ENCODE assay signal across 8 cellular contexts in the genomic region with DNA sequence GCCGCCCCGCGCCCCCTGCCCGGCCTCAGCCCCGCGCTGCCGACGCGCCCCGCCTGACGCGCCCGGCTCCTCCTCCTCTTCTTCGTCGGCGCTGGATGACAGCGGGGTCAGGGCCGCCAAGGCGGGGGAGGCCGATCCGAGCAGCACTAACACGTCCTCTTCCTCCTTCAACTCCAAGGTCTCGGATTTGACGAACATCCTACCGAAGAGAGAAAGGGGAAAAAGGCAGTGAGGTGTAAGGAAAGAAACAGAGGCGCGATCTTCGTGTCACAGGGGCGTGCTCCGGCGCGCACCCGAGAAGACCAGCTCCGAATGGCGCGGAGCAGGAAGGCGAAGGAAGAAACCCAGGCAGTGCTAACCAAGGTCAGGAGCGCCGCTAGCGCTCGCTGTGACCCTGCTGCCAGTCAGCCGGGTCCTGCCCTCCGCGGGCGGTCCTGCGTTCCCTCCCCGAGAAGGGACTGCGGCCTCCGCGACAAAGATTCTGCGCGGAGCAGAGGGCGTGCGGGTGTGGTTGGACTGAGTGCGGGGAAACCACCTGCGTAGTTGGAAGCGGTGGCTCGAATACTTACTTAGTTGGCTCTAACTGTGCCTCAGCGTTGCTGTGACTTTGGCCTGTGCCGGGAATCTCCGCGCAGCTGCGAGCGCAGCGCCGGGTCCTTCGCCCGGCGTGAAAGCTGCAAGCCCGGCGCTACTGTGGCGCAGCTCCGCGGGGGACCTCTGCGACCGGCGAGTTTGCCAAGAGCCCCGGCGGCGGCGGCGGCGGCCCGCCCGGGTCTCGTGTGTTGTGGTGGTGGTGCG. TPM values are rescaled to one million over a fixed set of nuclear protein-coding genes. Genes with fewer than 3 reads are reported as not detected.
DNase-seq lines count a peak whose midpoint lies in the region; ATAC-seq and TF ChIP-seq lines count a peak whose summit lies in the region.

No MANE protein-coding gene starts in this region.

- intact Hi-C loops in transverse colon (cut with DNase I; ENCODE audit: low total_unique reads), result no loop called here

- ATAC-seq in GM19397 (IDR thresholded peaks at IDR 0.05; ENCODE audit: unreplicated experiment) (peak; percentile 29), HG03354 (IDR thresholded peaks at IDR 0.05; ENCODE audit: poor library complexity, severe bottlenecking, unreplicated experiment) (peak; percentile 39)

- H2AK5ac ChIP-seq in mesenchymal stem cell (ENCODE audit: low read length, severe bottlenecking), result no peak overlapping the region

- no peak overlapping the region for H2BK15ac ChIP-seq in mesenchymal stem cell (ENCODE audit: low read depth, poor library complexity, severe bottlenecking)

- WGBS in mesenchymal stem cell, result under 1% methylated on average over 49 of the region's 87 CpGs
- 1% methylated on average over 77 of the region's 87 CpGs; no CpG with 5 or more reads in 1 of the 2 donors for WGBS in transverse colon (ENCODE audit: low coverage in 1 of 2), 2 donors

- H3K4me2 ChIP-seq in mesenchymal stem cell (ENCODE audit: low read length, poor library complexity, severe bottlenecking), result peak overlapping the region; percentile 100

- H3K27me3 ChIP-seq in duodenal mucosa (ENCODE audit: control insufficient read depth in 1 of 2, insufficient read depth in 2 of 2, low read length in 2 of 2) (peaks cover 85 to 92% of the 10 kb centered on the region in 2 donors), mesenchymal stem cell (ENCODE audit: control insufficient read depth in 1 of 2, insufficient read depth in 1 of 2, low read length in 2 of 2) (peaks cover 87 to 94% of the 10 kb centered on the region in 2 experiments), transverse colon (peaks cover 100% of the 10 kb centered on the region)

- no peak overlapping the region for H4K91ac ChIP-seq in mesenchymal stem cell (ENCODE audit: low read length)

- H2AFZ ChIP-seq in mesenchymal stem cell (ENCODE audit: low read depth, low read length), result peak overlapping the region; percentile 63

- H3K4me1 ChIP-seq in duodenal mucosa (ENCODE audit: control insufficient read depth in 1 of 2, insufficient read depth in 2 of 2, low read length in 2 of 2) (peaks cover 19 to 27% of the 10 kb centered on the region in 2 donors), mesenchymal stem cell (ENCODE audit: control insufficient read depth, insufficient read depth, low read depth, low read length) (peaks cover 36% of the 10 kb centered on the region), transverse colon (peaks cover 14 to 44% (median 40%) of the 10 kb centered on the region in 4 donors)

- peak overlapping the region; percentile 80 to 83 for H3K4me3 ChIP-seq in duodenal mucosa (ENCODE audit: low read depth in 1 of 2, low read length in 2 of 2)
- H3K4me3 ChIP-seq in mesenchymal stem cell (ENCODE audit: insufficient read depth in 1 of 2, low read depth in 1 of 2, low read length in 2 of 2), result peak overlapping the region; percentile 59 to 83
- peak overlapping the region; percentile 27 to 54 (median 38) for H3K4me3 ChIP-seq in transverse colon

- H3K27ac ChIP-seq in duodenal mucosa (ENCODE audit: low read depth, low read length) (no peak overlapping the region), mesenchymal stem cell (ENCODE audit: low read length, poor library complexity, severe bottlenecking) (no peak overlapping the region), transverse colon (no peak overlapping the region)

- H3K23ac ChIP-seq in mesenchymal stem cell (ENCODE audit: low read length in 2 of 2), result peak overlapping the region; percentile 6 to 80

- TF ChIP-seq POLR2A in transverse colon (IDR thresholded peaks at IDR 0.05), result no peak

- TF ChIP-seq EP300 in transverse colon (IDR thresholded peaks at IDR 0.05; ENCODE audit: low read depth), result no peak

- no peak overlapping the region for H2BK5ac ChIP-seq in mesenchymal stem cell (ENCODE audit: low read depth, low read length, poor library complexity, severe bottlenecking)

- H3K4ac ChIP-seq in mesenchymal stem cell (ENCODE audit: low read depth in 1 of 2, low read length in 2 of 2), result no peak overlapping the region

- no peak overlapping the region for H2BK120ac ChIP-seq in mesenchymal stem cell (ENCODE audit: low read depth, low read length)

- peak; percentile 57 for DNase-seq in ELF-1 (ENCODE audit: low read depth, low spot score)
- DNase-seq in SK-MEL-5 (ENCODE audit: low read depth, low spot score), result peak; percentile 32
- peak; percentile 47 for DNase-seq in mesenchymal stem cell
- no peak for DNase-seq in transverse colon
- DNase-seq in occipital lobe (lab: John Stamatoyannopoulos, UW), result no peak

- H3K18ac ChIP-seq in mesenchymal stem cell (ENCODE audit: low read depth in 1 of 2, low read length in 2 of 2), result peak overlapping the region in 1 of 2 experiments; percentile 30

- no peak overlapping the region for H2BK12ac ChIP-seq in mesenchymal stem cell (ENCODE audit: low read length in 2 of 2)

- H3K9me3 ChIP-seq in duodenal mucosa (ENCODE audit: control insufficient read depth in 1 of 2, low read length in 2 of 2) (no peaks in the 10 kb centered on the region), mesenchymal stem cell (ENCODE audit: control insufficient read depth, low read length) (peaks cover 14% of the 10 kb centered on the region), transverse colon (no peaks in the 10 kb centered on the region)

- no peak overlapping the region for H3K9ac ChIP-seq in duodenal mucosa (ENCODE audit: low read depth in 1 of 2, low read length in 2 of 2)
- H3K9ac ChIP-seq in mesenchymal stem cell (ENCODE audit: low read length), result no peak overlapping the region

- no peaks in the 10 kb centered on the region for H3K79me1 ChIP-seq in mesenchymal stem cell (replicated peaks; ENCODE audit: low read length, poor library complexity, severe bottlenecking)

- H4K8ac ChIP-seq in mesenchymal stem cell (ENCODE audit: low read length), result no peak overlapping the region

- in situ Hi-C loops in SK-MEL-5 (cut with HindIII; ENCODE audit: low pct_unique_long_range_greater_than_20kb, low sequenced_read_pairs) (no loop called here), transverse colon (cut with MboI; ENCODE audit: low pct_ligation_motif_present in 1 of 4, low pct_unique_long_range_greater_than_20kb in 1 of 4, low sequenced_read_pairs in 3 of 4) (no loop called here)

- H3K36me3 ChIP-seq in duodenal mucosa (ENCODE audit: control insufficient read depth in 1 of 2, insufficient read depth in 2 of 2, low read length in 2 of 2) (no peaks in the 10 kb centered on the region), mesenchymal stem cell (ENCODE audit: control insufficient read depth in 1 of 2, insufficient read depth in 2 of 2, low read depth in 1 of 2, low read length in 2 of 2) (no peaks in the 10 kb centered on the region), transverse colon (no peaks in the 10 kb centered on the region)

- H3K14ac ChIP-seq in mesenchymal stem cell (ENCODE audit: low read length in 2 of 2), result peak overlapping the region in 1 of 2 experiments; percentile 75

- no peak for TF ChIP-seq CTCF in transverse colon (IDR thresholded peaks at IDR 0.05)

RNA-seq across cellular contexts. Expression of a gene that starts 0.5 kb away (rescaled TPM):
- 0.67 and 0.69 TPM in 2 replicates for total RNA-seq in SK-MEL-5 (2014; rRNA removed; shearing (Covaris generic))
- 1.3 and 1.6 TPM in 2 replicates for polyA plus RNA-seq in SK-MEL-5 (2015; cell fraction: cytosol; rRNA removed)
- 0.53 and 1.4 TPM in 2 replicates for polyA plus RNA-seq in SK-MEL-5 (2015; cell fraction: nucleus; rRNA removed)
- not detected for polyA plus RNA-seq in mesenchymal stem cell (2013, experiment 1 of 2)
- not detected for polyA plus RNA-seq in mesenchymal stem cell (2013, experiment 2 of 2)
- total RNA-seq in transverse colon (not detected), occipital lobe (10.1 TPM)

Comparison
In these comparisons a context has a peak if more than half of its experiments do, and no peak if none do; other contexts are left out.
1. DNase-seq: peak in ELF-1 (single experiment), SK-MEL-5 (single experiment) and mesenchymal stem cell (single experiment); none in transverse colon (single experiment) and occipital lobe (single experiment).
2. Peak in every context shown above with its lines, with median percentiles within 50 percentile points of each other: H3K4me3 ChIP-seq.